In the genomic region with DNA sequence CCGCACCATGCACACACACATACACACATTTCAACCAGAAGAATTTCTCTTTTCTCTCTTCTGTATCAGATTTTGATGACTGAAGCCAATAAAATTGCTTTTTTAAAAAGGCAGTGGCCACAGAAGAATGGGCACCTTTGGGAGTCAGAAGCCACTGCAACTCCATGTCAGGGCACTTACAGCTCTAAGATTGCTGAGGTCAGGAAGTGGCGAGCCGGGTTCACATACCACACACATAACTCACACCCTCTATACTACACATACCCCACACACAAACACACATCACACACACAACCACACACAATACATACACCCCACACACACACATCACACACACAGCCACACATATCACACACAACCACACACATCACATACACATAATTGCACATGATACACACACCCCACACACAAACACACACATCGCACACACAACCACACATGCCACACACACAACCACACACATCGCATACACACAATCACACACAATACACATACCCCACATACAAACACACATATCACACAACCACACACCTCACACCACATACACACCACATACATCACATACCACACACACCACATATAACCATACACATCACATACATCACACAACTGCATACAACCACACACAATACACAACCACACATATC, we compare ENCODE assay signal across 1 cellular context.
TF ChIP-seq lines count a peak whose summit lies in the region.

No MANE protein-coding gene starts in this region.

TF ChIP-seq in HepG2, 621 proteins besides CTCF, POLR2A, EP300 and RAD21 (continued from another document):
- no peak for TF ChIP-seq ZNF414 (CRISPR knock-in tag; IDR thresholded peaks at IDR 0.05)
- no peak for TF ChIP-seq ZMYM4 (CRISPR knock-in tag; IDR thresholded peaks at IDR 0.05)
- TF ChIP-seq BATF2 (CRISPR knock-in tag; IDR thresholded peaks at IDR 0.05): no peak
- TF ChIP-seq TBX3 (IDR thresholded peaks at IDR 0.05; ENCODE audit: borderline replicate concordance): 0 out of 2 replicates have a peak, but pooled peaks have one; percentile 6
- no peak for TF ChIP-seq GABPA (IDR thresholded peaks at IDR 0.05; ENCODE audit: low read depth, low read length)
- no peak for TF ChIP-seq GABPA (CRISPR knock-in tag; IDR thresholded peaks at IDR 0.05; ENCODE audit: low read depth)
- no peak for TF ChIP-seq GTF3A (CRISPR knock-in tag; conservative IDR thresholded peaks at IDR 0.05)
- peak; percentile 6; the same call in 1 of the 2 replicates for TF ChIP-seq CHD4 (IDR thresholded peaks at IDR 0.05; ENCODE audit: borderline replicate concordance, low read length)
- TF ChIP-seq PHF20 (CRISPR knock-in tag; IDR thresholded peaks at IDR 0.05): no peak
- no peak for TF ChIP-seq ZNF614 (CRISPR knock-in tag; IDR thresholded peaks at IDR 0.05; ENCODE audit: borderline replicate concordance)
- no peak for TF ChIP-seq FOXJ3 (CRISPR knock-in tag; IDR thresholded peaks at IDR 0.05; ENCODE audit: borderline replicate concordance)
- no peak for TF ChIP-seq IRF2 (CRISPR knock-in tag; IDR thresholded peaks at IDR 0.05)
- peak; percentile 21 for TF ChIP-seq FOXP1 (IDR thresholded peaks at IDR 0.05)
- TF ChIP-seq FOXP1 (CRISPR knock-in tag; IDR thresholded peaks at IDR 0.05): no peak
- no peak for TF ChIP-seq ZNF510 (CRISPR knock-in tag; IDR thresholded peaks at IDR 0.05; ENCODE audit: low read depth)
- TF ChIP-seq PLRG1 (conservative IDR thresholded peaks at IDR 0.05): no peak
- 0 out of 2 replicates have a peak, but pooled peaks have one; percentile 36 for TF ChIP-seq ZBTB7A (CRISPR knock-in tag; IDR thresholded peaks at IDR 0.05)
